ENCODE assay signal across 8 cellular contexts in genomic region chr3:64225695-64226499, GRCh38. TPM values are rescaled to one million over a fixed set of nuclear protein-coding genes. Genes with fewer than 3 reads are reported as not detected.
A peak's percentile ranks its signal among the peaks of the same experiment; 100 is the strongest.
DNase-seq lines count a peak whose midpoint lies in the region; ATAC-seq, FAIRE-seq and TF ChIP-seq lines count a peak whose summit lies in the region.

No MANE protein-coding gene starts in this region.

- peak overlapping the region; percentile 73 for H3K4me2 ChIP-seq in keratinocyte (ENCODE audit: control insufficient read depth, extremely low read depth, insufficient read depth, low read depth, low read length)

- H3K27me3 Mint-ChIP-seq in stimulated activated naive CD8-positive, alpha-beta T cell treated with anti-CD3 and anti-CD28 coated beads, Interleukin-15, amount 100 ng/mL, for 72 hours, result peaks cover 26% of the 10 kb centered on the region

- H3K9me3 ChIP-seq in keratinocyte (ENCODE audit: control insufficient read depth, low read depth, low read length) (no peaks in the 10 kb centered on the region), tibial artery (no peaks in the 10 kb centered on the region)

- FAIRE-seq in keratinocyte (lab: Jason Lieb, UNC), result no peak

- intact Hi-C loops in tibial artery (cut with DNase I; ENCODE audit: low total_unique reads), result loop anchor here (5.0 kb wide), 2 partner anchors 36 to 39 kb away; no protein-coding TSS in a partner anchor

- H3K27ac Mint-ChIP-seq in stimulated activated naive CD8-positive, alpha-beta T cell treated with anti-CD3 and anti-CD28 coated beads, Interleukin-15, amount 100 ng/mL, for 72 hours, result no peak overlapping the region

- peak overlapping the region in 2 of 3 experiments; percentile 23 for H3K4me3 ChIP-seq in keratinocyte (ENCODE audit: control insufficient read depth in 2 of 3, extremely low read depth in 1 of 3, insufficient read depth in 2 of 3, low read depth in 1 of 3, low read length in 3 of 3)
- H3K4me3 ChIP-seq in tibial artery, result peak overlapping the region; percentile 41 to 43

- no peak overlapping the region for H2AFZ ChIP-seq in keratinocyte (ENCODE audit: control insufficient read depth, low read length)

- H3K9me1 ChIP-seq in keratinocyte (ENCODE audit: control insufficient read depth, extremely low read depth, insufficient read depth, low read length), result no peaks in the 10 kb centered on the region

- no peak overlapping the region for H3K4me3 Mint-ChIP-seq in stimulated activated naive CD8-positive, alpha-beta T cell treated with anti-CD3 and anti-CD28 coated beads, Interleukin-15, amount 100 ng/mL, for 72 hours

- H3K4me1 ChIP-seq in keratinocyte (ENCODE audit: control insufficient read depth, extremely low read depth, insufficient read depth, low read length), result peaks cover 14% of the 10 kb centered on the region
- H3K4me1 ChIP-seq in tibial artery, result peaks cover 0 to 52% (median 39%) of the 10 kb centered on the region in 4 donors

- H3K36me3 ChIP-seq in keratinocyte (ENCODE audit: control insufficient read depth in 2 of 2, extremely low read depth in 1 of 2, insufficient read depth in 2 of 2, low read length in 2 of 2), result no peaks in the 10 kb centered on the region
- no peaks in the 10 kb centered on the region for H3K36me3 ChIP-seq in tibial artery

- no peaks in the 10 kb centered on the region for H3K27me3 ChIP-seq in keratinocyte (ENCODE audit: control insufficient read depth, extremely low read depth, insufficient read depth, low read length)
- H3K27me3 ChIP-seq in tibial artery, result no peaks in the 10 kb centered on the region

- H3K9me3 Mint-ChIP-seq in stimulated activated naive CD8-positive, alpha-beta T cell treated with anti-CD3 and anti-CD28 coated beads, Interleukin-15, amount 100 ng/mL, for 72 hours, result no peaks in the 10 kb centered on the region

- H3K4me1 Mint-ChIP-seq in stimulated activated naive CD8-positive, alpha-beta T cell treated with anti-CD3 and anti-CD28 coated beads, Interleukin-15, amount 100 ng/mL, for 72 hours, result no peaks in the 10 kb centered on the region

- ATAC-seq in GM21529 (IDR thresholded peaks at IDR 0.05; ENCODE audit: unreplicated experiment) (peak; percentile 11), SK-N-SH treated with all-trans-retinoic acid at 6 μM for 48 hours (peak; percentile 5; the same call in 2 of the 3 replicates), GM21423 (IDR thresholded peaks at IDR 0.05; ENCODE audit: unreplicated experiment) (no peak)
- ATAC-seq in stimulated activated naive CD8-positive, alpha-beta T cell treated with anti-CD3 and anti-CD28 coated beads, Interleukin-15, amount 100 ng/mL, for 72 hours, result no peak

- no peaks in the 10 kb centered on the region for H4K20me1 ChIP-seq in keratinocyte (ENCODE audit: control insufficient read depth, extremely low read depth, insufficient read depth, low read length)

- no peaks in the 10 kb centered on the region for H3K79me2 ChIP-seq in keratinocyte (ENCODE audit: control insufficient read depth, insufficient read depth, low read length)

- dilution Hi-C loops in keratinocyte (cut with MboI; ENCODE audit: extremely low pct_ligation_motif_present, low sequenced_read_pairs), result no loop called here

- H3K27ac ChIP-seq in keratinocyte (ENCODE audit: control insufficient read depth, insufficient read depth, low read length), result peak overlapping the region; percentile 29
- peak overlapping the region; percentile 85 for H3K27ac ChIP-seq in tibial artery

- peak overlapping the region; percentile 49 for H3K9ac ChIP-seq in keratinocyte (ENCODE audit: control insufficient read depth, extremely low read depth, insufficient read depth, low read length)

- TF ChIP-seq CTCF in keratinocyte (optimal IDR thresholded peaks at IDR 0.05 in 1 of 3, IDR thresholded peaks at IDR 0.05 in 1 of 3, conservative IDR thresholded peaks at IDR 0.05 in 1 of 3; ENCODE audit: extremely low read depth in 1 of 3, insufficient read depth in 2 of 3, low read length in 3 of 3) (no peak), tibial artery (IDR thresholded peaks at IDR 0.05) (no peak)

- DNase-seq in keratinocyte (ENCODE audit: low read depth, low spot score), result no peak
- no peak for DNase-seq in tibial artery
- no peak for DNase-seq in stimulated activated naive CD8-positive, alpha-beta T cell treated with anti-CD3 and anti-CD28 coated beads, Interleukin-15, amount 100 ng/mL, for 72 hours
- DNase-seq in middle frontal gyrus (ENCODE audit: extremely low spot score, low spot score), result no peak
- DNase-seq in hypothalamus (lab: John Stamatoyannopoulos, UW), result no peak

TF ChIP-seq in SK-N-SH treated with all-trans-retinoic acid at 6 μM for 48 hours, 23 proteins besides CTCF, POLR2A, EP300 and RAD21 (continues in another document):
- no peak for TF ChIP-seq ISL1 (CRISPR knock-in tag; IDR thresholded peaks at IDR 0.05)
- TF ChIP-seq CSDC2 (CRISPR knock-in tag; IDR thresholded peaks at IDR 0.05), result no peak
- no peak for TF ChIP-seq GLIS3 (CRISPR knock-in tag; IDR thresholded peaks at IDR 0.05)
- no peak for TF ChIP-seq ZNF70 (CRISPR knock-in tag; IDR thresholded peaks at IDR 0.05)
- TF ChIP-seq ESRRG (CRISPR knock-in tag; IDR thresholded peaks at IDR 0.05), result no peak
- TF ChIP-seq CSRNP3 (CRISPR knock-in tag; IDR thresholded peaks at IDR 0.05), result no peak
- no peak for TF ChIP-seq PPARA (CRISPR knock-in tag; IDR thresholded peaks at IDR 0.05; ENCODE audit: borderline replicate concordance)
- no peak for TF ChIP-seq RARB (CRISPR knock-in tag; IDR thresholded peaks at IDR 0.05)
- TF ChIP-seq POU6F1 (CRISPR knock-in tag; IDR thresholded peaks at IDR 0.05; ENCODE audit: borderline replicate concordance, low read depth), result no peak
- no peak for TF ChIP-seq TOX (CRISPR knock-in tag; IDR thresholded peaks at IDR 0.05; ENCODE audit: borderline replicate concordance)
- no peak for TF ChIP-seq TSHZ2 (CRISPR knock-in tag; IDR thresholded peaks at IDR 0.05)
- no peak for TF ChIP-seq ZNF565 (CRISPR knock-in tag; conservative IDR thresholded peaks at IDR 0.05; ENCODE audit: low read depth)
- no peak for TF ChIP-seq OSR1 (CRISPR knock-in tag; IDR thresholded peaks at IDR 0.05)
- no peak for TF ChIP-seq ZC3H10 (CRISPR knock-in tag; IDR thresholded peaks at IDR 0.05)
- no peak for TF ChIP-seq ZNF8 (CRISPR knock-in tag; IDR thresholded peaks at IDR 0.05)

RNA-seq across cellular contexts. Expression of gene PRICKLE2, which starts 0.6 kb away (rescaled TPM):
- 7.0 to 8.6 TPM (median 7.8 TPM) in 3 replicates for polyA plus RNA-seq in keratinocyte
- polyA plus RNA-seq in keratinocyte (2011; ENCODE audit: low read depth), result 2.0 TPM
- polyA plus RNA-seq in keratinocyte (2011; cell fraction: cytosol; rRNA removed), result 3.8 and 5.4 TPM in 2 replicates
- polyA plus RNA-seq in keratinocyte (2011; cell fraction: nucleus; rRNA removed), result 22.1 TPM in 2 replicates
- 3.3 and 6.6 TPM in 2 replicates for polyA plus RNA-seq in keratinocyte (2012; ENCODE audit: low replicate concordance)
- polyA minus RNA-seq in keratinocyte, result 28.6 to 39.7 TPM (median 30.5 TPM) in 3 replicates
- polyA minus RNA-seq in keratinocyte (2011; cell fraction: cytosol; rRNA and poly(A)+ RNA removed), result 16.1 TPM
- 35.8 and 69.4 TPM in 2 replicates for polyA minus RNA-seq in keratinocyte (2011; cell fraction: nucleus; rRNA and poly(A)+ RNA removed)

Comparison
In these comparisons a context has a peak if more than half of its experiments do, and no peak if none do; other contexts are left out.
1. ATAC-seq: peak in GM21529 (single experiment) and SK-N-SH treated with all-trans-retinoic acid at 6 μM for 48 hours (single experiment); none in stimulated activated naive CD8-positive, alpha-beta T cell treated with anti-CD3 and anti-CD28 coated beads, Interleukin-15, amount 100 ng/mL, for 72 hours (single experiment) and GM21423 (single experiment).